In the genomic region with DNA sequence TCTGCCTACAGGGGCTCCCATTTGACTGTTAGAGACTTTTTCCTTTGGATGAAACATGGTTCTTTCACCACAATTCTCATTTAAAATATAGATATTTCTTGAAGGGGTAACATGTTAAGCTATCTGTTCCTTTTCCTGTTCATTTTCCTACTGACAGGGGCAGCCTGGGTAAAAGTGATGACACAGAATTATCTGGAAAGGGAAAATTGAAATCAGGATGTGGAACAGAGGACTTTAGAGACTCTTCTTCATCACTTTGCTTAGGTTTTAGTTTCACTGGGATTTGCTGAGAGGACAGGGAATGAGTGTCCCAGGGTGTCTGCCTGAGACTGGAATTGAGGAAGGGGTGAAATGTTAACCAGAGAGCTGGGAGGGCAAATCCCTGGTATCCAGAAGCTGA, we compare ENCODE assay signal across 12 cellular contexts.
DNase-seq lines count a peak whose midpoint lies in the region; ATAC-seq and TF ChIP-seq lines count a peak whose summit lies in the region.
"Had no signal": no experiment of that assay in that cellular context is flagged by ENCODE, and none has a peak within 500 bp of the region (broad histone marks: within the 10 kb centered on the region; RNA-seq: fewer than 3 reads in every experiment).

No MANE protein-coding gene starts in this region.

- H3F3A ChIP-seq in PC-9 (ENCODE audit: insufficient read depth, low read depth) (no peaks in the 10 kb centered on the region), neural progenitor cell (ENCODE audit: low read depth) (no peaks in the 10 kb centered on the region)

- H3K4me1 ChIP-seq in PC-9 (replicated peaks; ENCODE audit: insufficient read depth) (peaks cover 12% of the 10 kb centered on the region; the same call in 1 of the 2 replicates), esophagus squamous epithelium (peaks cover 4 to 19% (median 8%) of the 10 kb centered on the region in 3 donors), neural progenitor cell (peaks cover 8% of the 10 kb centered on the region), upper lobe of left lung (peaks cover 18 to 34% (median 28%) of the 10 kb centered on the region in 4 donors)

- no peak overlapping the region for H3K27ac ChIP-seq in PC-9
- H3K27ac ChIP-seq in esophagus squamous epithelium: peak overlapping the region; percentile 34 to 67 (median 49)
- H3K27ac ChIP-seq in neural progenitor cell: no peak overlapping the region
- peak overlapping the region; percentile 67 to 75 (median 67) for H3K27ac ChIP-seq in upper lobe of left lung
- H3K27ac ChIP-seq: RWPE1 had no signal

- no peak for ATAC-seq in upper lobe of left lung (ENCODE audit: low FRiP score in 2 of 2)
- ATAC-seq in activated naive CD8-positive, alpha-beta T cell treated with anti-CD3 and anti-CD28 coated beads, Interleukin-2, amount 50 U/mL, for 24 hours: no peak
- ATAC-seq in T-cell (replicated peaks in 1 of 4): no peak

- no peak for TF ChIP-seq EP300 in upper lobe of left lung (IDR thresholded peaks at IDR 0.05)

- intact Hi-C loops in PC-9 (cut with micrococcal nuclease; ENCODE audit: unreplicated experiment): loop anchor here (5.0 to 10.0 kb wide), 4 partner anchors 161 to 916 kb away; partner anchors contain the start of genes KDM1B and TPMT
- intact Hi-C loops in esophagus squamous epithelium (cut with DNase I): loop anchor here (5.0 kb wide), 1 partner anchor 176 kb away; no protein-coding TSS in a partner anchor

- POLR2A ChIA-PET in PC-9 (lab: Charles Lee; ENCODE audit: unreplicated experiment) (interaction anchor here (0.6 kb wide), 2 partner anchors 96 kb away, joined by 7 to 37 read pairs; no protein-coding TSS in a partner anchor), T-cell (lab: Charles Lee) (interaction anchor here in 1 of 2 donors (0.5 kb wide), 1 partner anchor 239 kb away, joined by 3 read pairs; the partner anchor contains the start of gene DEK)

- H3K36me3 Mint-ChIP-seq in neural progenitor cell (no peaks in the 10 kb centered on the region), T-cell (no peaks in the 10 kb centered on the region)
- H3K36me3 Mint-ChIP-seq in activated naive CD8-positive, alpha-beta T cell treated with anti-CD3 and anti-CD28 coated beads, Interleukin-2, amount 50 U/mL, for 24 hours (ENCODE audit: low read depth): no peaks in the 10 kb centered on the region
- H3K36me3 Mint-ChIP-seq: CD4-positive, alpha-beta memory T cell had no signal

- TF ChIP-seq POLR2A in esophagus squamous epithelium (IDR thresholded peaks at IDR 0.05) (no peak), upper lobe of left lung (IDR thresholded peaks at IDR 0.05) (no peak)

- H4K20me1 ChIP-seq in PC-9 (ENCODE audit: insufficient read depth) (no peaks in the 10 kb centered on the region), neural progenitor cell (ENCODE audit: low read depth) (no peaks in the 10 kb centered on the region)

- no peak overlapping the region for H3K4me3 ChIP-seq in PC-9
- H3K4me3 ChIP-seq in esophagus squamous epithelium: no peak overlapping the region
- H3K4me3 ChIP-seq in neural progenitor cell: no peak overlapping the region
- H3K4me3 ChIP-seq in upper lobe of left lung: no peak overlapping the region

- H2AFZ ChIP-seq in PC-9: peak overlapping the region; percentile 74
- peak overlapping the region; percentile 86 for H2AFZ ChIP-seq in neural progenitor cell (replicated peaks)

- CTCF ChIA-PET in PC-9 (lab: Charles Lee): interaction anchor here (0.8 to 1.3 kb wide), 2 partner anchors 98 to 179 kb away, joined by 3 to 7 read pairs; no protein-coding TSS in a partner anchor
- CTCF ChIA-PET in T-cell (lab: Charles Lee): interaction anchor here (0.5 to 3.4 kb wide), 15 partner anchors 8 to 185 kb away, joined by 3 to 25 read pairs (median 4); no protein-coding TSS in a partner anchor

- no peak for DNase-seq in PC-9
- no peak for DNase-seq in esophagus squamous epithelium (lab: John Stamatoyannopoulos, UW)
- no peak for DNase-seq in neural progenitor cell (ENCODE audit: low spot score)
- DNase-seq in upper lobe of left lung: no peak
- no peak for DNase-seq in NCI-H187 (lab: John Stamatoyannopoulos, UW)
- DNase-seq in activated naive CD8-positive, alpha-beta T cell treated with anti-CD3 and anti-CD28 coated beads, Interleukin-2, amount 50 U/mL, for 24 hours: no peak
- DNase-seq in T-cell: no peak
- DNase-seq: activated T-cell treated with anti-CD3 and anti-CD28 coated beads, Interleukin-2, amount 50 U/mL, for 1 hour; MM.1S had no signal

- H3K27me3 Mint-ChIP-seq in neural progenitor cell (ENCODE audit: insufficient read depth, low read depth) (peaks cover 8% of the 10 kb centered on the region), T-cell (peaks cover 0 to 2% of the 10 kb centered on the region in 2 donors)
- H3K27me3 Mint-ChIP-seq in activated naive CD8-positive, alpha-beta T cell treated with anti-CD3 and anti-CD28 coated beads, Interleukin-2, amount 50 U/mL, for 24 hours: peaks cover 1% of the 10 kb centered on the region

- no peak overlapping the region for H3K27ac Mint-ChIP-seq in neural progenitor cell
- H3K27ac Mint-ChIP-seq in activated naive CD8-positive, alpha-beta T cell treated with anti-CD3 and anti-CD28 coated beads, Interleukin-2, amount 50 U/mL, for 24 hours: no peak overlapping the region
- no peak overlapping the region for H3K27ac Mint-ChIP-seq in T-cell

- H3K79me2 ChIP-seq in PC-9 (ENCODE audit: low read depth) (no peaks in the 10 kb centered on the region), neural progenitor cell (ENCODE audit: low read depth) (no peaks in the 10 kb centered on the region)

- H3K9ac ChIP-seq in neural progenitor cell: no peak overlapping the region

- H3K36me3 ChIP-seq in PC-9 (ENCODE audit: low read depth) (no peaks in the 10 kb centered on the region), esophagus squamous epithelium (no peaks in the 10 kb centered on the region), neural progenitor cell (no peaks in the 10 kb centered on the region), upper lobe of left lung (no peaks in the 10 kb centered on the region)
- H3K36me3 ChIP-seq: tibial nerve had no signal

- H3K4me2 ChIP-seq in PC-9 (peak overlapping the region; percentile 75), neural progenitor cell (no peak overlapping the region)

- H3K9me2 ChIP-seq in PC-9 (ENCODE audit: insufficient read depth): no peaks in the 10 kb centered on the region

- H3K9me3 ChIP-seq in PC-9 (ENCODE audit: insufficient read depth, low read depth) (no peaks in the 10 kb centered on the region), esophagus squamous epithelium (no peaks in the 10 kb centered on the region), neural progenitor cell (ENCODE audit: low read depth) (no peaks in the 10 kb centered on the region), upper lobe of left lung (no peaks in the 10 kb centered on the region)
- H3K9me3 ChIP-seq: tibial nerve had no signal

- peaks cover 27% of the 10 kb centered on the region for H3K4me1 Mint-ChIP-seq in neural progenitor cell
- peaks cover 6% of the 10 kb centered on the region for H3K4me1 Mint-ChIP-seq in activated naive CD8-positive, alpha-beta T cell treated with anti-CD3 and anti-CD28 coated beads, Interleukin-2, amount 50 U/mL, for 24 hours
- peaks cover 0 to 3% (median 0%) of the 10 kb centered on the region in 3 donors for H3K4me1 Mint-ChIP-seq in T-cell

- TF ChIP-seq CTCF in PC-9 (conservative IDR thresholded peaks at IDR 0.05): no peak
- TF ChIP-seq CTCF in esophagus squamous epithelium (IDR thresholded peaks at IDR 0.05): no peak
- TF ChIP-seq CTCF in neural progenitor cell (IDR thresholded peaks at IDR 0.05): no peak
- TF ChIP-seq CTCF in upper lobe of left lung (IDR thresholded peaks at IDR 0.05): no peak

- no peaks in the 10 kb centered on the region for H3K27me3 ChIP-seq in PC-9 (ENCODE audit: insufficient read depth, low read depth)
- no peaks in the 10 kb centered on the region for H3K27me3 ChIP-seq in esophagus squamous epithelium
- H3K27me3 ChIP-seq in neural progenitor cell: no peaks in the 10 kb centered on the region
- H3K27me3 ChIP-seq in upper lobe of left lung: no peaks in the 10 kb centered on the region
- H3K27me3 ChIP-seq: tibial nerve had no signal

- H3K9me3 Mint-ChIP-seq in neural progenitor cell (no peaks in the 10 kb centered on the region), T-cell (no peaks in the 10 kb centered on the region)
- H3K9me3 Mint-ChIP-seq in activated naive CD8-positive, alpha-beta T cell treated with anti-CD3 and anti-CD28 coated beads, Interleukin-2, amount 50 U/mL, for 24 hours: no peaks in the 10 kb centered on the region
- H3K9me3 Mint-ChIP-seq: CD4-positive, alpha-beta memory T cell had no signal

- H3K4me3 Mint-ChIP-seq in neural progenitor cell: no peak overlapping the region
- no peak overlapping the region for H3K4me3 Mint-ChIP-seq in activated naive CD8-positive, alpha-beta T cell treated with anti-CD3 and anti-CD28 coated beads, Interleukin-2, amount 50 U/mL, for 24 hours
- H3K4me3 Mint-ChIP-seq in T-cell: no peak overlapping the region

- no TSS peak for BruUV-seq in PC-9 (replicated peaks; lab: Mats Ljungman, UMichigan)

Comparison
In these comparisons a context has a peak if more than half of its experiments do, and no peak if none do; other contexts are left out.
1. H3K27ac ChIP-seq: peak in esophagus squamous epithelium (4 of 4) and upper lobe of left lung (4 of 4); none in PC-9 (single experiment) and neural progenitor cell (single experiment).